ENCODE assay signal across 20 cellular contexts in the genomic region with DNA sequence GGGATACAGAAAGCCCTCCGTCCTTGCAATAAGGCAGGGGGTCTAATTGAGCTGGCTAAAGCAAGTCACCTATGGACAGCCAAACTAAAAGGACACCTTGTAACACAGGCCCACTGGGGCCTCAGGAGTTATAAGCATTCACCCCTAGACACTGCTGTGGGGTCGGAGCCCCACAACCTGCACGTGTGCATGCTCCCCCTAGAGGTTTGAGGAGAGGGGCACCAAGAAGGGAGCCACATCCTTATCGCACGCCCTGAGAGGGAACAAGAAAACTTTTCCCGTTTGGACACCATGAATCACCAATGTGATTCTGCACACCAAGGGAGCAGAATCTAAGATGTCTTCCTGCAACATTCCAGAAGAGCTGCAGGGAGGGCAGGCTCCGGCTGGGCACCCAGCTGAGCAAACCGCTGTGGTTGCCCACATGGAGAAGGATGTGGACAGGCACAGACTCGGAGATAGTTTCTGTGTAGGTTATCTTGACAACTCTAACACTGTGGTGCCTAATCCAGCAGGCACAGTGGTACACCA.
DNase-seq lines count a peak whose midpoint lies in the region; TF ChIP-seq lines count a peak whose summit lies in the region.
"Had no signal": no experiment of that assay in that cellular context is flagged by ENCODE, and none has a peak within 500 bp of the region (broad histone marks: within the 10 kb centered on the region; RNA-seq: fewer than 3 reads in every experiment).

No MANE protein-coding gene starts in this region.

- peak; percentile 59 for TF ChIP-seq CTCF in OCI-LY7 (conservative IDR thresholded peaks at IDR 0.05; ENCODE audit: low read length)

- CTCF ChIA-PET in OCI-LY7 (lab: Charles Lee; ENCODE audit: unreplicated experiment), result no interaction called here

- H3K79me2 ChIP-seq in OCI-LY7 (ENCODE audit: insufficient read depth, low read depth, low read length), result no peaks in the 10 kb centered on the region

- H3K9me3 ChIP-seq in BLaER1 (peaks cover 4% of the 10 kb centered on the region; the same call in 1 of the 2 replicates), OCI-LY7 (ENCODE audit: low read length) (no peaks in the 10 kb centered on the region)
- H3K9me3 ChIP-seq: esophagus squamous epithelium, Peyer's patch, tibial artery had no signal

- no peak overlapping the region for H2AFZ ChIP-seq in OCI-LY7 (ENCODE audit: low read length)

- POLR2A ChIA-PET in OCI-LY7 (lab: Charles Lee), result no interaction called here

- peak; percentile 45 for DNase-seq in H7
- DNase-seq in OCI-LY7 (ENCODE audit: low spot score), result peak; percentile 8
- DNase-seq in iPS DF 4.7 (ENCODE audit: extremely low read depth, low spot score), result peak; percentile 14
- DNase-seq in NCI-H510A (lab: John Stamatoyannopoulos, UW), result no peak
- DNase-seq in dermis blood vessel endothelial cell, result no peak
- DNase-seq in cerebellum (ENCODE audit: low spot score), result no peak
- no peak for DNase-seq in stimulated activated CD4-positive, alpha-beta T cell treated with anti-CD3 and anti-CD28 coated beads, Interleukin-15, amount 100 ng/mL, for 24 hours
- DNase-seq: activated CD4-positive, alpha-beta T cell treated with anti-CD3 and anti-CD28 coated beads for 48 hours; activated CD8-positive, alpha-beta memory T cell treated with anti-CD3 and anti-CD28 coated beads, Interleukin-2, amount 50 U/mL, for 4 hours; activated effector memory CD4-positive, alpha-beta T cell treated with Interleukin-2 at 50 U/mL for 16 hours; COR-L47; EL; esophagus squamous epithelium; NCI-H69; Peyer's patch; retina; stimulated activated naive CD4-positive, alpha-beta T cell; T1000; tibial artery had no signal

- intact Hi-C loops in OCI-LY7 (cut with micrococcal nuclease; ENCODE audit: unreplicated experiment), result no loop called here

- H3K4me3 ChIP-seq in BLaER1 (no peak overlapping the region), H7 (ENCODE audit: insufficient read depth, low read depth, low read length) (no peak overlapping the region), OCI-LY7 (ENCODE audit: low read depth, low read length, poor library complexity, severe bottlenecking) (no peak overlapping the region)
- H3K4me3 ChIP-seq: esophagus squamous epithelium, Peyer's patch, tibial artery had no signal

- H3K27me3 ChIP-seq in BLaER1 (no peaks in the 10 kb centered on the region), H7 (ENCODE audit: control insufficient read depth, insufficient read depth, low read length) (no peaks in the 10 kb centered on the region)
- H3K27me3 ChIP-seq: esophagus squamous epithelium, Peyer's patch had no signal

- H3K4me2 ChIP-seq in BLaER1, result 0 out of 2 replicates have a peak overlapping the region, but pooled peaks have one; percentile 11
- no peak overlapping the region for H3K4me2 ChIP-seq in OCI-LY7 (ENCODE audit: low read length)

- no peak overlapping the region for H3K9ac ChIP-seq in BLaER1

- H3K27ac ChIP-seq in BLaER1 (no peak overlapping the region), OCI-LY7 (ENCODE audit: low read depth, low read length, poor library complexity, severe bottlenecking) (no peak overlapping the region)
- H3K27ac ChIP-seq: esophagus squamous epithelium, Peyer's patch, tibial artery had no signal

- no peaks in the 10 kb centered on the region for H3K9me2 ChIP-seq in OCI-LY7 (ENCODE audit: insufficient read depth, low read length)

- no peaks in the 10 kb centered on the region for H4K20me1 ChIP-seq in BLaER1
- H4K20me1 ChIP-seq in OCI-LY7 (ENCODE audit: insufficient read depth, low read length), result no peaks in the 10 kb centered on the region

- H3K36me3 ChIP-seq in BLaER1, result no peaks in the 10 kb centered on the region
- H3K36me3 ChIP-seq in H7 (replicated peaks; ENCODE audit: control insufficient read depth, insufficient read depth, low read length), result no peaks in the 10 kb centered on the region
- no peaks in the 10 kb centered on the region for H3K36me3 ChIP-seq in OCI-LY7 (ENCODE audit: insufficient read depth, low read length)
- H3K36me3 ChIP-seq: esophagus squamous epithelium, Peyer's patch, tibial artery had no signal

- BruUV-seq in OCI-LY7 (replicated peaks; lab: Mats Ljungman, UMichigan), result no TSS peak

- H3K4me1 ChIP-seq in BLaER1, result peaks cover 21% of the 10 kb centered on the region
- H3K4me1 ChIP-seq in OCI-LY7 (ENCODE audit: insufficient read depth, low read length, poor library complexity, severe bottlenecking), result peaks cover 9% of the 10 kb centered on the region
- H3K4me1 ChIP-seq: esophagus squamous epithelium, Peyer's patch, tibial artery had no signal

Comparison
In these comparisons a context has a peak if more than half of its experiments do, and no peak if none do; other contexts are left out.
1. DNase-seq: peak in H7 (single experiment), OCI-LY7 (single experiment) and iPS DF 4.7 (single experiment); none in NCI-H510A (single experiment), dermis blood vessel endothelial cell (single experiment), cerebellum (single experiment) and stimulated activated CD4-positive, alpha-beta T cell treated with anti-CD3 and anti-CD28 coated beads, Interleukin-15, amount 100 ng/mL, for 24 hours (single experiment).